Comparison of ENCODE assay signal across 13 cellular contexts in genomic region chr9:81665514-81665838, GRCh38. TPM values are rescaled to one million over a fixed set of nuclear protein-coding genes. Genes with fewer than 3 reads are reported as not detected.
A peak's percentile ranks its signal among the peaks of the same experiment; 100 is the strongest.
DNase-seq lines count a peak whose midpoint lies in the region; ATAC-seq and TF ChIP-seq lines count a peak whose summit lies in the region.
"Had no signal": no experiment of that assay in that cellular context is flagged by ENCODE, and none has a peak within 500 bp of the region (broad histone marks: within the 10 kb centered on the region; RNA-seq: fewer than 3 reads in every experiment).

No MANE protein-coding gene starts in this region.

- H3K9me3 ChIP-seq in stomach smooth muscle (ENCODE audit: control insufficient read depth in 2 of 2, low read length in 2 of 2) = no peaks in the 10 kb centered on the region

- peak; percentile 60 for DNase-seq in NCI-H510A treated with DMSO at 0.1 percent for 48 hours (lab: John Stamatoyannopoulos, UW)
- DNase-seq in NCI-H510A (lab: John Stamatoyannopoulos, UW) = no peak
- peak; percentile 39 for DNase-seq in NCI-H748 treated with DMSO at 0.1 percent for 48 hours (lab: John Stamatoyannopoulos, UW)
- DNase-seq in immature natural killer cell = no peak
- no peak for DNase-seq in effector CD8-positive, alpha-beta T cell (lab: John Stamatoyannopoulos, UW)
- DNase-seq in HEK293T (ENCODE audit: extremely low spot score) = no peak
- DNase-seq: activated CD4-positive, alpha-beta T cell treated with anti-CD3 and anti-CD28 coated beads, Interleukin-2, amount 10 ng/mL, durations not matched to agents 7 days and 5 days; activated effector memory CD4-positive, alpha-beta T cell treated with Interleukin-2 at 50 U/mL for 16 hours; DND-41; stimulated activated CD4-positive, alpha-beta T cell treated with anti-CD3 and anti-CD28 coated beads, Interleukin-4, amount 100 ng/mL, for 4 hours had no signal

- peak overlapping the region in 4 of 6 donors; percentile 8 to 74 (median 48) for H3K27ac Mint-ChIP-seq in immature natural killer cell
- H3K27ac Mint-ChIP-seq: activated CD4-positive, alpha-beta T cell treated with anti-CD3 and anti-CD28 coated beads, Interleukin-2, amount 10 ng/mL, durations not matched to agents 7 days and 5 days had no signal

- peaks cover 0 to 10% (median 10%) of the 10 kb centered on the region in 3 donors for H3K36me3 Mint-ChIP-seq in immature natural killer cell

- peak overlapping the region; percentile 29 to 58 for H3K4me3 ChIP-seq in stomach smooth muscle (ENCODE audit: low read length in 2 of 2)

- no peaks in the 10 kb centered on the region for H3K9me3 Mint-ChIP-seq in immature natural killer cell
- H3K9me3 Mint-ChIP-seq: activated CD4-positive, alpha-beta T cell treated with anti-CD3 and anti-CD28 coated beads, Interleukin-2, amount 10 ng/mL, durations not matched to agents 7 days and 5 days; central memory CD8-positive, alpha-beta T cell had no signal

- no peak overlapping the region for H3K9ac ChIP-seq in stomach smooth muscle (ENCODE audit: low read length in 2 of 2)

- H3K4me1 Mint-ChIP-seq in immature natural killer cell = peaks cover 62 to 80% of the 10 kb centered on the region in 2 donors
- H3K4me1 Mint-ChIP-seq: activated CD4-positive, alpha-beta T cell treated with anti-CD3 and anti-CD28 coated beads, Interleukin-2, amount 10 ng/mL, durations not matched to agents 7 days and 5 days; central memory CD8-positive, alpha-beta T cell had no signal

- peak overlapping the region in 2 of 5 donors; percentile 3 to 24 for H3K4me3 Mint-ChIP-seq in immature natural killer cell
- H3K4me3 Mint-ChIP-seq: activated CD4-positive, alpha-beta T cell treated with anti-CD3 and anti-CD28 coated beads, Interleukin-2, amount 10 ng/mL, durations not matched to agents 7 days and 5 days; central memory CD8-positive, alpha-beta T cell had no signal

- peaks cover 46% of the 10 kb centered on the region for H3K4me1 ChIP-seq in stomach smooth muscle (ENCODE audit: control insufficient read depth, insufficient read depth, low read length)

- CTCF ChIA-PET in HEK293T (lab: Yijun Ruan, JAX) = no interaction called here

- no peaks in the 10 kb centered on the region for H3K27me3 ChIP-seq in stomach smooth muscle (ENCODE audit: control insufficient read depth in 1 of 2, insufficient read depth in 2 of 2, low read length in 2 of 2)

- no peak for ATAC-seq in GM21390 (IDR thresholded peaks at IDR 0.05; ENCODE audit: unreplicated experiment)

- no peaks in the 10 kb centered on the region for H3K27me3 Mint-ChIP-seq in immature natural killer cell (ENCODE audit: low read depth in 3 of 3)
- H3K27me3 Mint-ChIP-seq: activated CD4-positive, alpha-beta T cell treated with anti-CD3 and anti-CD28 coated beads, Interleukin-2, amount 10 ng/mL, durations not matched to agents 7 days and 5 days; central memory CD8-positive, alpha-beta T cell had no signal

- no peaks in the 10 kb centered on the region for H3K36me3 ChIP-seq in stomach smooth muscle (ENCODE audit: control insufficient read depth in 2 of 2, insufficient read depth in 2 of 2, low read length in 2 of 2)

- POLR2A ChIA-PET in HEK293T (lab: Yijun Ruan, JAX) = interaction anchor here (1.5 kb wide), 1 partner anchor 24 kb away, joined by 4 read pairs; the partner anchor contains the start of gene TLE1

- peak overlapping the region; percentile 25 for H3K27ac ChIP-seq in stomach smooth muscle (ENCODE audit: low read length)

TF ChIP-seq in HEK293T, 16 proteins besides CTCF, POLR2A, EP300 and RAD21:
- TF ChIP-seq ZNF384 (IDR thresholded peaks at IDR 0.05) (no peak; the same call in 1 of the 2 replicates), BHLHE40 (IDR thresholded peaks at IDR 0.05; ENCODE audit: borderline replicate concordance) (no peak), NFRKB (IDR thresholded peaks at IDR 0.05) (no peak), SP1 (IDR thresholded peaks at IDR 0.05) (no peak), FOXA1 (IDR thresholded peaks at IDR 0.05) (no peak), L3MBTL2 (conservative IDR thresholded peaks at IDR 0.05) (no peak), LEF1 (IDR thresholded peaks at IDR 0.05; ENCODE audit: borderline replicate concordance) (no peak), HDGF (IDR thresholded peaks at IDR 0.05; ENCODE audit: borderline replicate concordance) (no peak), FOXM1 (IDR thresholded peaks at IDR 0.05; ENCODE audit: borderline replicate concordance) (no peak), FOXK2 (IDR thresholded peaks at IDR 0.05) (no peak), CTBP1 (IDR thresholded peaks at IDR 0.05; ENCODE audit: borderline replicate concordance) (no peak), ARNT (IDR thresholded peaks at IDR 0.05) (no peak), ELF4 (IDR thresholded peaks at IDR 0.05) (no peak), TARDBP (IDR thresholded peaks at IDR 0.05) (no peak), SUZ12 (IDR thresholded peaks at IDR 0.05) (no peak)
- TF ChIP-seq, protein P1, sequence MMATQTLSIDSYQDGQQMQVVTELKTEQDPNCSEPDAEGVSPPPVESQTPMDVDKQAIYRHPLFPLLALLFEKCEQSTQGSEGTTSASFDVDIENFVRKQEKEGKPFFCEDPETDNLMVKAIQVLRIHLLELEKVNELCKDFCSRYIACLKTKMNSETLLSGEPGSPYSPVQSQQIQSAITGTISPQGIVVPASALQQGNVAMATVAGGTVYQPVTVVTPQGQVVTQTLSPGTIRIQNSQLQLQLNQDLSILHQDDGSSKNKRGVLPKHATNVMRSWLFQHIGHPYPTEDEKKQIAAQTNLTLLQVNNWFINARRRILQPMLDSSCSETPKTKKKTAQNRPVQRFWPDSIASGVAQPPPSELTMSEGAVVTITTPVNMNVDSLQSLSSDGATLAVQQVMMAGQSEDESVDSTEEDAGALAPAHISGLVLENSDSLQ (IDR thresholded peaks at IDR 0.05) = no peak

RNA-seq across cellular contexts. Expression of gene TLE1, which starts 23.9 kb away (rescaled TPM):
- 10 to 100 TPM; 63.9 to 97.9 (median 77.0) TPM for polyA plus RNA-seq in immature natural killer cell

Comparison
In these comparisons a context has a peak if more than half of its experiments do, and no peak if none do; other contexts are left out.
1. DNase-seq: peak in NCI-H510A treated with DMSO at 0.1 percent for 48 hours (single experiment) and NCI-H748 treated with DMSO at 0.1 percent for 48 hours (single experiment); none in NCI-H510A (single experiment), immature natural killer cell (0 of 3), effector CD8-positive, alpha-beta T cell (single experiment) and HEK293T (single experiment).